1 cellular context compared by ENCODE assay signal in genomic region chr1:65471213-65471833, GRCh38.
A peak's percentile ranks its signal among the peaks of the same experiment; 100 is the strongest.
TF ChIP-seq lines count a peak whose summit lies in the region.

No MANE protein-coding gene starts in this region.

TF ChIP-seq in HepG2, 621 proteins besides CTCF, POLR2A, EP300 and RAD21 (continued from another document and continues in another):
- TF ChIP-seq TBX2 (CRISPR knock-in tag; IDR thresholded peaks at IDR 0.05; ENCODE audit: borderline replicate concordance) (peak; percentile 78), ZGPAT (CRISPR knock-in tag; IDR thresholded peaks at IDR 0.05) (peak; percentile 76; the same call in 1 of the 2 replicates), FOXP4 (CRISPR knock-in tag; IDR thresholded peaks at IDR 0.05) (peak; percentile 77), HDAC1 (CRISPR knock-in tag; IDR thresholded peaks at IDR 0.05) (peak; percentile 82), JUN (CRISPR knock-in tag; IDR thresholded peaks at IDR 0.05) (peak; percentile 69; the same call in 1 of the 2 replicates), ZFP37 (CRISPR knock-in tag; IDR thresholded peaks at IDR 0.05; ENCODE audit: borderline replicate concordance) (no peak), ZBTB39 (CRISPR knock-in tag; IDR thresholded peaks at IDR 0.05) (peak; percentile 48; the same call in 1 of the 2 replicates), SOX5 (CRISPR knock-in tag; IDR thresholded peaks at IDR 0.05; ENCODE audit: borderline replicate concordance) (peak; percentile 81), THAP7 (CRISPR knock-in tag; IDR thresholded peaks at IDR 0.05) (no peak), FOXA3 (CRISPR knock-in tag; IDR thresholded peaks at IDR 0.05) (peak; percentile 78), MED1 (CRISPR knock-in tag; IDR thresholded peaks at IDR 0.05) (peak; percentile 92), KDM3A (CRISPR knock-in tag; IDR thresholded peaks at IDR 0.05; ENCODE audit: low read depth) (peak; percentile 23; the same call in 1 of the 2 replicates), ISL2 (CRISPR knock-in tag; IDR thresholded peaks at IDR 0.05) (peak; percentile 69), CCDC6 (CRISPR knock-in tag; IDR thresholded peaks at IDR 0.05) (peak; percentile 47; the same call in 1 of the 2 replicates), SMAD3 (CRISPR knock-in tag; IDR thresholded peaks at IDR 0.05) (peak; percentile 78), SPEN (CRISPR knock-in tag; IDR thresholded peaks at IDR 0.05; ENCODE audit: low read depth) (0 out of 2 replicates have a peak, but pooled peaks have one; percentile 15), ZMYM4 (CRISPR knock-in tag; IDR thresholded peaks at IDR 0.05) (peak; percentile 79), AHDC1 (CRISPR knock-in tag; IDR thresholded peaks at IDR 0.05; ENCODE audit: borderline replicate concordance) (peak; percentile 95), ATF4 (CRISPR knock-in tag; IDR thresholded peaks at IDR 0.05) (peak in 1 of 2 experiments; percentile 48; a peak in 1 of 4 replicates), ZNF414 (CRISPR knock-in tag; IDR thresholded peaks at IDR 0.05) (0 out of 2 replicates have a peak, but pooled peaks have one; percentile 41), PAXIP1 (CRISPR knock-in tag; conservative IDR thresholded peaks at IDR 0.05) (peak; percentile 99), ZNF792 (CRISPR knock-in tag; IDR thresholded peaks at IDR 0.05) (0 out of 2 replicates have a peak, but pooled peaks have one; percentile 28), ZSCAN9 (CRISPR knock-in tag; IDR thresholded peaks at IDR 0.05; ENCODE audit: borderline replicate concordance) (peak; percentile 73; the same call in 1 of the 2 replicates), NONO (IDR thresholded peaks at IDR 0.05) (no peak), NONO (CRISPR knock-in tag; conservative IDR thresholded peaks at IDR 0.05) (peak; percentile 55; the same call in 1 of the 2 replicates), ZNF543 (CRISPR knock-in tag; IDR thresholded peaks at IDR 0.05) (0 out of 2 replicates have a peak, but pooled peaks have one; percentile 35), SKI (IDR thresholded peaks at IDR 0.05; ENCODE audit: partially characterized antibody) (peak; percentile 10), ZNF878 (CRISPR knock-in tag; IDR thresholded peaks at IDR 0.05) (0 out of 2 replicates have a peak, but pooled peaks have one; percentile 54), HMG20B (CRISPR knock-in tag; conservative IDR thresholded peaks at IDR 0.05) (peak; percentile 77; the same call in 1 of the 2 replicates), ZSCAN31 (CRISPR knock-in tag; IDR thresholded peaks at IDR 0.05; ENCODE audit: low read depth) (0 out of 2 replicates have a peak, but pooled peaks have one; percentile 44), SIX1 (CRISPR knock-in tag; IDR thresholded peaks at IDR 0.05; ENCODE audit: borderline replicate concordance) (peak; percentile 35; the same call in 1 of the 2 replicates), TEAD3 (CRISPR knock-in tag; optimal IDR thresholded peaks at IDR 0.05; ENCODE audit: borderline replicate concordance) (peak; percentile 41), ARID4A (CRISPR knock-in tag; IDR thresholded peaks at IDR 0.05; ENCODE audit: borderline replicate concordance) (peak; percentile 27; the same call in 1 of the 2 replicates), HHEX (CRISPR knock-in tag; IDR thresholded peaks at IDR 0.05) (no peak), CREBL2 (CRISPR knock-in tag; IDR thresholded peaks at IDR 0.05; ENCODE audit: borderline replicate concordance) (no peak)
